26 cellular contexts compared by ENCODE assay signal in the genomic region with DNA sequence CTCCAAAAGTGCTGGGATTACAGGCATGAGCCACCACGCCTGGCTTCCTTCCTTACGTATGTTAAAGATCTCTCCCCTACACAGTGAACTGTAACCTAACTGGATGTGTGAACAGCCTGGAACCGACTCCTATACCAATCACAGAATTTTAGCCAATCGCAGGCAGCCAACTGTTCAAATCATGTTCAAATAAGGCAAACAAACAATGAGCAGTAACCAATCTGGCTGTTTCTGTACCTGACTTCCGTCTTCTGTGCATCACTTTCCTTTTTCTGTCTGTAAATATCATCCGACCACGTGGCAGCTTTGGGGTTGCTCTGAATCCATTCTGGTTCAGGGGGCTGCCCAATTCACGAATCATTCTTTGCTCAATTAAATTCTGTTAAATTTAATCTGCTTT. TPM values are rescaled to one million over a fixed set of nuclear protein-coding genes. Genes with fewer than 3 reads are reported as not detected.
"Had no signal": no experiment of that assay in that cellular context is flagged by ENCODE, and none has a peak within 500 bp of the region (broad histone marks: within the 10 kb centered on the region; RNA-seq: fewer than 3 reads in every experiment).

No MANE protein-coding gene starts in this region.

- H3K27me3 ChIP-seq: esophagus squamous epithelium, right atrium auricular region, sigmoid colon, stomach, thyroid gland, vagina had no signal

- DNase-seq: effector memory CD8-positive, alpha-beta T cell; erythroblast; esophagus squamous epithelium; foreskin melanocyte; mesenchymal stem cell; naive thymus-derived CD4-positive, alpha-beta T cell; nucleus accumbens; sigmoid colon; stimulated activated CD4-positive, alpha-beta T cell treated with anti-CD3 and anti-CD28 coated beads, Interleukin-2, amount 100 ng/mL, for 24 hours; stimulated activated CD4-positive, alpha-beta T cell treated with anti-CD3 and anti-CD28 coated beads, Interleukin-4, amount 100 ng/mL, for 24 hours; stimulated activated naive CD4-positive, alpha-beta T cell treated with Interleukin-2 at 50 U/mL for 16 hours; stomach; thyroid gland; trophoblast cell had no signal

- ATAC-seq: effector memory CD8-positive, alpha-beta T cell; naive thymus-derived CD4-positive, alpha-beta T cell; stimulated activated effector memory CD8-positive, alpha-beta T cell treated with anti-CD3 and anti-CD28 coated beads, Interleukin-12 subunit alpha, Interleukin-12 subunit beta, amount 100 ng/mL, for 72 hours had no signal

- H3K4me1 ChIP-seq: prostate gland, right atrium auricular region, thyroid gland, vagina had no signal

- H3K9me3 ChIP-seq: esophagus squamous epithelium, prostate gland, right atrium auricular region, sigmoid colon, stomach, thyroid gland, vagina had no signal

- H3K27ac ChIP-seq: coronary artery, esophagus squamous epithelium, prostate gland, right atrium auricular region, sigmoid colon, stomach, thyroid gland, vagina had no signal

- H3K36me3 ChIP-seq: esophagus squamous epithelium, prostate gland, right atrium auricular region, sigmoid colon, stomach, thyroid gland, vagina had no signal

- H3K4me3 ChIP-seq: coronary artery, esophagus squamous epithelium, lung, prostate gland, right atrium auricular region, sigmoid colon, stomach, thyroid gland, vagina had no signal

RNA-seq across cellular contexts. Expression of a gene that starts 27.5 kb away (rescaled TPM):
- total RNA-seq: dermis microvascular lymphatic vessel endothelial cell; esophagus squamous epithelium; mucosa of gallbladder; naive thymus-derived CD4-positive, alpha-beta T cell; osteocyte; right atrium auricular region; skeletal muscle tissue; temporal lobe; vagina had no signal
- polyA plus RNA-seq: keratinocyte had no signal
